In genomic region chr21:34243562-34243961, GRCh38 we compare ENCODE assay signal across 1 cellular context.
TF ChIP-seq lines count a peak whose summit lies in the region.

No MANE protein-coding gene starts in this region.

TF ChIP-seq in K562, 482 proteins besides CTCF, POLR2A, EP300 and RAD21 (continued from another document):
- TF ChIP-seq, protein P1, sequence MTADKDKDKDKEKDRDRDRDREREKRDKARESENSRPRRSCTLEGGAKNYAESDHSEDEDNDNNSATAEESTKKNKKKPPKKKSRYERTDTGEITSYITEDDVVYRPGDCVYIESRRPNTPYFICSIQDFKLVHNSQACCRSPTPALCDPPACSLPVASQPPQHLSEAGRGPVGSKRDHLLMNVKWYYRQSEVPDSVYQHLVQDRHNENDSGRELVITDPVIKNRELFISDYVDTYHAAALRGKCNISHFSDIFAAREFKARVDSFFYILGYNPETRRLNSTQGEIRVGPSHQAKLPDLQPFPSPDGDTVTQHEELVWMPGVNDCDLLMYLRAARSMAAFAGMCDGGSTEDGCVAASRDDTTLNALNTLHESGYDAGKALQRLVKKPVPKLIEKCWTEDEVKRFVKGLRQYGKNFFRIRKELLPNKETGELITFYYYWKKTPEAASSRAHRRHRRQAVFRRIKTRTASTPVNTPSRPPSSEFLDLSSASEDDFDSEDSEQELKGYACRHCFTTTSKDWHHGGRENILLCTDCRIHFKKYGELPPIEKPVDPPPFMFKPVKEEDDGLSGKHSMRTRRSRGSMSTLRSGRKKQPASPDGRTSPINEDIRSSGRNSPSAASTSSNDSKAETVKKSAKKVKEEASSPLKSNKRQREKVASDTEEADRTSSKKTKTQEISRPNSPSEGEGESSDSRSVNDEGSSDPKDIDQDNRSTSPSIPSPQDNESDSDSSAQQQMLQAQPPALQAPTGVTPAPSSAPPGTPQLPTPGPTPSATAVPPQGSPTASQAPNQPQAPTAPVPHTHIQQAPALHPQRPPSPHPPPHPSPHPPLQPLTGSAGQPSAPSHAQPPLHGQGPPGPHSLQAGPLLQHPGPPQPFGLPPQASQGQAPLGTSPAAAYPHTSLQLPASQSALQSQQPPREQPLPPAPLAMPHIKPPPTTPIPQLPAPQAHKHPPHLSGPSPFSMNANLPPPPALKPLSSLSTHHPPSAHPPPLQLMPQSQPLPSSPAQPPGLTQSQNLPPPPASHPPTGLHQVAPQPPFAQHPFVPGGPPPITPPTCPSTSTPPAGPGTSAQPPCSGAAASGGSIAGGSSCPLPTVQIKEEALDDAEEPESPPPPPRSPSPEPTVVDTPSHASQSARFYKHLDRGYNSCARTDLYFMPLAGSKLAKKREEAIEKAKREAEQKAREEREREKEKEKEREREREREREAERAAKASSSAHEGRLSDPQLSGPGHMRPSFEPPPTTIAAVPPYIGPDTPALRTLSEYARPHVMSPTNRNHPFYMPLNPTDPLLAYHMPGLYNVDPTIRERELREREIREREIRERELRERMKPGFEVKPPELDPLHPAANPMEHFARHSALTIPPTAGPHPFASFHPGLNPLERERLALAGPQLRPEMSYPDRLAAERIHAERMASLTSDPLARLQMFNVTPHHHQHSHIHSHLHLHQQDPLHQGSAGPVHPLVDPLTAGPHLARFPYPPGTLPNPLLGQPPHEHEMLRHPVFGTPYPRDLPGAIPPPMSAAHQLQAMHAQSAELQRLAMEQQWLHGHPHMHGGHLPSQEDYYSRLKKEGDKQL (CRISPR knock-in tag; IDR thresholded peaks at IDR 0.05; ENCODE audit: borderline replicate concordance): no peak
- TF ChIP-seq L3MBTL2 (IDR thresholded peaks at IDR 0.05) (no peak), TFE3 (CRISPR knock-in tag; IDR thresholded peaks at IDR 0.05) (no peak), HNRNPK (IDR thresholded peaks at IDR 0.05; ENCODE audit: low read depth, low read length, poor library complexity, severe bottlenecking) (no peak), RFX1 (IDR thresholded peaks at IDR 0.05) (no peak), ZNF124 (CRISPR knock-in tag; IDR thresholded peaks at IDR 0.05) (no peak), FOXK1 (CRISPR knock-in tag; IDR thresholded peaks at IDR 0.05; ENCODE audit: borderline replicate concordance) (no peak)
- TF ChIP-seq, protein P2, sequence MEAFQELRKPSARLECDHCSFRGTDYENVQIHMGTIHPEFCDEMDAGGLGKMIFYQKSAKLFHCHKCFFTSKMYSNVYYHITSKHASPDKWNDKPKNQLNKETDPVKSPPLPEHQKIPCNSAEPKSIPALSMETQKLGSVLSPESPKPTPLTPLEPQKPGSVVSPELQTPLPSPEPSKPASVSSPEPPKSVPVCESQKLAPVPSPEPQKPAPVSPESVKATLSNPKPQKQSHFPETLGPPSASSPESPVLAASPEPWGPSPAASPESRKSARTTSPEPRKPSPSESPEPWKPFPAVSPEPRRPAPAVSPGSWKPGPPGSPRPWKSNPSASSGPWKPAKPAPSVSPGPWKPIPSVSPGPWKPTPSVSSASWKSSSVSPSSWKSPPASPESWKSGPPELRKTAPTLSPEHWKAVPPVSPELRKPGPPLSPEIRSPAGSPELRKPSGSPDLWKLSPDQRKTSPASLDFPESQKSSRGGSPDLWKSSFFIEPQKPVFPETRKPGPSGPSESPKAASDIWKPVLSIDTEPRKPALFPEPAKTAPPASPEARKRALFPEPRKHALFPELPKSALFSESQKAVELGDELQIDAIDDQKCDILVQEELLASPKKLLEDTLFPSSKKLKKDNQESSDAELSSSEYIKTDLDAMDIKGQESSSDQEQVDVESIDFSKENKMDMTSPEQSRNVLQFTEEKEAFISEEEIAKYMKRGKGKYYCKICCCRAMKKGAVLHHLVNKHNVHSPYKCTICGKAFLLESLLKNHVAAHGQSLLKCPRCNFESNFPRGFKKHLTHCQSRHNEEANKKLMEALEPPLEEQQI (IDR thresholded peaks at IDR 0.05): no peak
- TF ChIP-seq, protein P3, sequence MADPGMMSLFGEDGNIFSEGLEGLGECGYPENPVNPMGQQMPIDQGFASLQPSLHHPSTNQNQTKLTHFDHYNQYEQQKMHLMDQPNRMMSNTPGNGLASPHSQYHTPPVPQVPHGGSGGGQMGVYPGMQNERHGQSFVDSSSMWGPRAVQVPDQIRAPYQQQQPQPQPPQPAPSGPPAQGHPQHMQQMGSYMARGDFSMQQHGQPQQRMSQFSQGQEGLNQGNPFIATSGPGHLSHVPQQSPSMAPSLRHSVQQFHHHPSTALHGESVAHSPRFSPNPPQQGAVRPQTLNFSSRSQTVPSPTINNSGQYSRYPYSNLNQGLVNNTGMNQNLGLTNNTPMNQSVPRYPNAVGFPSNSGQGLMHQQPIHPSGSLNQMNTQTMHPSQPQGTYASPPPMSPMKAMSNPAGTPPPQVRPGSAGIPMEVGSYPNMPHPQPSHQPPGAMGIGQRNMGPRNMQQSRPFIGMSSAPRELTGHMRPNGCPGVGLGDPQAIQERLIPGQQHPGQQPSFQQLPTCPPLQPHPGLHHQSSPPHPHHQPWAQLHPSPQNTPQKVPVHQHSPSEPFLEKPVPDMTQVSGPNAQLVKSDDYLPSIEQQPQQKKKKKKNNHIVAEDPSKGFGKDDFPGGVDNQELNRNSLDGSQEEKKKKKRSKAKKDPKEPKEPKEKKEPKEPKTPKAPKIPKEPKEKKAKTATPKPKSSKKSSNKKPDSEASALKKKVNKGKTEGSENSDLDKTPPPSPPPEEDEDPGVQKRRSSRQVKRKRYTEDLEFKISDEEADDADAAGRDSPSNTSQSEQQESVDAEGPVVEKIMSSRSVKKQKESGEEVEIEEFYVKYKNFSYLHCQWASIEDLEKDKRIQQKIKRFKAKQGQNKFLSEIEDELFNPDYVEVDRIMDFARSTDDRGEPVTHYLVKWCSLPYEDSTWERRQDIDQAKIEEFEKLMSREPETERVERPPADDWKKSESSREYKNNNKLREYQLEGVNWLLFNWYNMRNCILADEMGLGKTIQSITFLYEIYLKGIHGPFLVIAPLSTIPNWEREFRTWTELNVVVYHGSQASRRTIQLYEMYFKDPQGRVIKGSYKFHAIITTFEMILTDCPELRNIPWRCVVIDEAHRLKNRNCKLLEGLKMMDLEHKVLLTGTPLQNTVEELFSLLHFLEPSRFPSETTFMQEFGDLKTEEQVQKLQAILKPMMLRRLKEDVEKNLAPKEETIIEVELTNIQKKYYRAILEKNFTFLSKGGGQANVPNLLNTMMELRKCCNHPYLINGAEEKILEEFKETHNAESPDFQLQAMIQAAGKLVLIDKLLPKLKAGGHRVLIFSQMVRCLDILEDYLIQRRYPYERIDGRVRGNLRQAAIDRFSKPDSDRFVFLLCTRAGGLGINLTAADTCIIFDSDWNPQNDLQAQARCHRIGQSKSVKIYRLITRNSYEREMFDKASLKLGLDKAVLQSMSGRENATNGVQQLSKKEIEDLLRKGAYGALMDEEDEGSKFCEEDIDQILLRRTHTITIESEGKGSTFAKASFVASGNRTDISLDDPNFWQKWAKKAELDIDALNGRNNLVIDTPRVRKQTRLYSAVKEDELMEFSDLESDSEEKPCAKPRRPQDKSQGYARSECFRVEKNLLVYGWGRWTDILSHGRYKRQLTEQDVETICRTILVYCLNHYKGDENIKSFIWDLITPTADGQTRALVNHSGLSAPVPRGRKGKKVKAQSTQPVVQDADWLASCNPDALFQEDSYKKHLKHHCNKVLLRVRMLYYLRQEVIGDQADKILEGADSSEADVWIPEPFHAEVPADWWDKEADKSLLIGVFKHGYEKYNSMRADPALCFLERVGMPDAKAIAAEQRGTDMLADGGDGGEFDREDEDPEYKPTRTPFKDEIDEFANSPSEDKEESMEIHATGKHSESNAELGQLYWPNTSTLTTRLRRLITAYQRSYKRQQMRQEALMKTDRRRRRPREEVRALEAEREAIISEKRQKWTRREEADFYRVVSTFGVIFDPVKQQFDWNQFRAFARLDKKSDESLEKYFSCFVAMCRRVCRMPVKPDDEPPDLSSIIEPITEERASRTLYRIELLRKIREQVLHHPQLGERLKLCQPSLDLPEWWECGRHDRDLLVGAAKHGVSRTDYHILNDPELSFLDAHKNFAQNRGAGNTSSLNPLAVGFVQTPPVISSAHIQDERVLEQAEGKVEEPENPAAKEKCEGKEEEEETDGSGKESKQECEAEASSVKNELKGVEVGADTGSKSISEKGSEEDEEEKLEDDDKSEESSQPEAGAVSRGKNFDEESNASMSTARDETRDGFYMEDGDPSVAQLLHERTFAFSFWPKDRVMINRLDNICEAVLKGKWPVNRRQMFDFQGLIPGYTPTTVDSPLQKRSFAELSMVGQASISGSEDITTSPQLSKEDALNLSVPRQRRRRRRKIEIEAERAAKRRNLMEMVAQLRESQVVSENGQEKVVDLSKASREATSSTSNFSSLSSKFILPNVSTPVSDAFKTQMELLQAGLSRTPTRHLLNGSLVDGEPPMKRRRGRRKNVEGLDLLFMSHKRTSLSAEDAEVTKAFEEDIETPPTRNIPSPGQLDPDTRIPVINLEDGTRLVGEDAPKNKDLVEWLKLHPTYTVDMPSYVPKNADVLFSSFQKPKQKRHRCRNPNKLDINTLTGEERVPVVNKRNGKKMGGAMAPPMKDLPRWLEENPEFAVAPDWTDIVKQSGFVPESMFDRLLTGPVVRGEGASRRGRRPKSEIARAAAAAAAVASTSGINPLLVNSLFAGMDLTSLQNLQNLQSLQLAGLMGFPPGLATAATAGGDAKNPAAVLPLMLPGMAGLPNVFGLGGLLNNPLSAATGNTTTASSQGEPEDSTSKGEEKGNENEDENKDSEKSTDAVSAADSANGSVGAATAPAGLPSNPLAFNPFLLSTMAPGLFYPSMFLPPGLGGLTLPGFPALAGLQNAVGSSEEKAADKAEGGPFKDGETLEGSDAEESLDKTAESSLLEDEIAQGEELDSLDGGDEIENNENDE (IDR thresholded peaks at IDR 0.05; ENCODE audit: low read depth, low read length): no peak
